ENCODE assay signal across 20 cellular contexts in the genomic region with DNA sequence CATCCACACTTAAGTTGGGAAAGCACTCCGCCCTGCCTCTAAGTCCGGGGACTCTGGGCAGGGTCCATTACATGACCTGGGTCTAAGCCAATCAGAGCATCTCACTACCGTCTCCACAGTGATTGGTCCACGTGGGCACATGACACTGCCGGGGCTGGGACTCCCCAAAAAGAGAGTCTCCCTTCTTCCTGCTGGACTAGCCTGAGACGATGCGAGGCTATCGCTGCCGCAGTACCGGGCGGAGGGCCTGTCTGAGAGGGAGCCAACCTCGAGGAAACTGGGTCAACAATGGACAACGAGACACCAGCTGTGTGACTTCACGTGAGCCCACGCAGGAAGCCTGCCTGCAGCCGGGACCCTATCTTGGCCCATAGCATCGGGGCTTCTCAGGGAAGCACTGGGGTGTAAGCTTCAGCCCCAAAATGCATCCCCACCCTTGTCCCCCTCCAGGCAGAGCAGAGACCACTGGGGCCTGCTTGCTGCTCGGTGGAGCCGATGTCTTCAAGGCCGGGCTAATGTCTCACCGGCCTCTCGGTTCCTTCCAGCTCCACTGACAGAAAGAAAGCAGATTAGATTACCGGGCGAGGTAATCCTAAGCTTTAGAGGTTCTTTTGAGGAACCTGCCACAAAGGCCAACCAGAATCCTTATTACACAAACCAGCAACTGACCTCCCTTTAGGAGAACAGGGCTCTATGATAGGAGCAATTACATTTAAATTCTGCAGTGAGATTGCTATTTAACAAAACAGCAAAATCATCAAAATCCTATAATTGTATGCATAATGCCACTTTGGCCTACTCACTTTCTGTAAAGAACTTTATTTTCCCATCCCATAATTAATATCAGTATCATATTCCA. TPM values are rescaled to one million over a fixed set of nuclear protein-coding genes. Genes with fewer than 3 reads are reported as not detected.
A peak's percentile ranks its signal among the peaks of the same experiment; 100 is the strongest.
DNase-seq lines count a peak whose midpoint lies in the region; ATAC-seq and TF ChIP-seq lines count a peak whose summit lies in the region.
"Had no signal": no experiment of that assay in that cellular context is flagged by ENCODE, and none has a peak within 500 bp of the region (broad histone marks: within the 10 kb centered on the region; RNA-seq: fewer than 3 reads in every experiment).

No MANE protein-coding gene starts in this region.

- H2BK120ac ChIP-seq in neuronal stem cell (ENCODE audit: low read depth, low read length): no peak overlapping the region

- H3K9me3 ChIP-seq in esophagus muscularis mucosa: no peaks in the 10 kb centered on the region
- H3K9me3 ChIP-seq in neuronal stem cell (replicated peaks in 1 of 2; ENCODE audit: control insufficient read depth in 2 of 2, insufficient read depth in 1 of 2, low read depth in 1 of 2, low read length in 2 of 2): no peaks in the 10 kb centered on the region
- H3K9me3 ChIP-seq: BLaER1, SK-N-SH had no signal

- no peaks in the 10 kb centered on the region for H3K79me1 ChIP-seq in neuronal stem cell (ENCODE audit: low read depth, low read length)

- H3K27me3 Mint-ChIP-seq in activated CD8-positive, alpha-beta T cell treated with anti-CD3 and anti-CD28 coated beads, Interleukin-2, amount 10 ng/mL, durations not matched to agents 7 days and 5 days (ENCODE audit: low read depth): peaks cover 3% of the 10 kb centered on the region
- H3K27me3 Mint-ChIP-seq in activated CD8-positive, alpha-beta T cell treated with anti-CD3 and anti-CD28 coated beads for 36 hours: no peaks in the 10 kb centered on the region

- H2BK15ac ChIP-seq in neuronal stem cell (ENCODE audit: low read length): no peak overlapping the region

- H3K9ac ChIP-seq in neuronal stem cell (ENCODE audit: low read depth, low read length, poor library complexity): peak overlapping the region; percentile 25
- H3K9ac ChIP-seq: BLaER1, SK-N-SH had no signal

- no peak for TF ChIP-seq POLR2A in esophagus muscularis mucosa (IDR thresholded peaks at IDR 0.05; ENCODE audit: low read depth)

- no peaks in the 10 kb centered on the region for H3K27me3 ChIP-seq in esophagus muscularis mucosa
- no peaks in the 10 kb centered on the region for H3K27me3 ChIP-seq in neuronal stem cell (ENCODE audit: control insufficient read depth in 3 of 3, insufficient read depth in 3 of 3, low read depth in 1 of 3, low read length in 3 of 3)
- H3K27me3 ChIP-seq: BLaER1 had no signal

- H2AFZ ChIP-seq in neuronal stem cell (ENCODE audit: low read length): no peak overlapping the region

- H3K18ac ChIP-seq in neuronal stem cell (ENCODE audit: low read length): no peak overlapping the region

- H3K4me2 ChIP-seq in neuronal stem cell (ENCODE audit: insufficient read depth, low read length, poor library complexity, severe bottlenecking): no peak overlapping the region
- H3K4me2 ChIP-seq: BLaER1, SK-N-SH had no signal

- H3K4me3 Mint-ChIP-seq in activated CD8-positive, alpha-beta T cell treated with anti-CD3 and anti-CD28 coated beads, Interleukin-2, amount 10 ng/mL, durations not matched to agents 7 days and 5 days: no peak overlapping the region
- H3K4me3 Mint-ChIP-seq in activated CD8-positive, alpha-beta T cell treated with anti-CD3 and anti-CD28 coated beads for 36 hours: no peak overlapping the region
- H3K4me3 Mint-ChIP-seq: CD8-positive, alpha-beta memory T cell; IgD-negative memory B cell had no signal

- no peak overlapping the region for H4K91ac ChIP-seq in neuronal stem cell (ENCODE audit: low read depth, low read length, poor library complexity)

- H2BK5ac ChIP-seq in neuronal stem cell (ENCODE audit: low read length): no peak overlapping the region

- H3K23ac ChIP-seq in neuronal stem cell (ENCODE audit: low read depth, low read length, poor library complexity): no peak overlapping the region

- POLR2A ChIA-PET in activated CD8-positive, alpha-beta T cell treated with anti-CD3 and anti-CD28 coated beads, Interleukin-2, amount 10 ng/mL, durations not matched to agents 7 days and 5 days (lab: Charles Lee): no interaction called here
- POLR2A ChIA-PET in activated CD8-positive, alpha-beta T cell treated with anti-CD3 and anti-CD28 coated beads for 36 hours (lab: Charles Lee): no interaction called here

- H3K14ac ChIP-seq in neuronal stem cell (ENCODE audit: low read length): no peak overlapping the region

- H2BK12ac ChIP-seq in neuronal stem cell (ENCODE audit: low read length): no peak overlapping the region

- H3K9me3 Mint-ChIP-seq in activated CD8-positive, alpha-beta T cell treated with anti-CD3 and anti-CD28 coated beads, Interleukin-2, amount 10 ng/mL, durations not matched to agents 7 days and 5 days (ENCODE audit: insufficient read depth): no peaks in the 10 kb centered on the region
- no peaks in the 10 kb centered on the region for H3K9me3 Mint-ChIP-seq in activated CD8-positive, alpha-beta T cell treated with anti-CD3 and anti-CD28 coated beads for 36 hours
- H3K9me3 Mint-ChIP-seq: CD8-positive, alpha-beta memory T cell had no signal

- H3K4me1 ChIP-seq in esophagus muscularis mucosa (peaks cover 0 to 9% (median 9%) of the 10 kb centered on the region in 4 donors), neuronal stem cell (ENCODE audit: control insufficient read depth in 2 of 2, insufficient read depth in 1 of 2, low read depth in 1 of 2, low read length in 2 of 2) (peaks cover 5 to 7% of the 10 kb centered on the region in 2 donors)

- H3K4me3 ChIP-seq in esophagus muscularis mucosa (no peak overlapping the region), neuronal stem cell (ENCODE audit: low read length in 2 of 2) (peak overlapping the region in 1 of 2 donors; percentile 37)
- H3K4me3 ChIP-seq: BLaER1 had no signal

- ATAC-seq in activated CD8-positive, alpha-beta T cell treated with anti-CD3 and anti-CD28 coated beads, Interleukin-2, amount 10 ng/mL, durations not matched to agents 7 days and 5 days: no peak
- ATAC-seq in activated CD8-positive, alpha-beta T cell treated with anti-CD3 and anti-CD28 coated beads for 36 hours: no peak
- ATAC-seq in HG02588 (IDR thresholded peaks at IDR 0.05; ENCODE audit: unreplicated experiment): no peak
- ATAC-seq in GM18520 (IDR thresholded peaks at IDR 0.05; ENCODE audit: unreplicated experiment): no peak
- ATAC-seq: HCT116 had no signal

- WGBS in esophagus muscularis mucosa: 91% methylated on average over 19 of the region's 24 CpGs
- WGBS in neuronal stem cell (ENCODE audit: extremely low coverage in 2 of 2, insufficient read length in 2 of 2, insufficient replicate concordance in 1 of 2), 2 donors: no CpG with 5 or more reads among the region's 24 CpGs

- no peak for TF ChIP-seq EP300 in esophagus muscularis mucosa (IDR thresholded peaks at IDR 0.05)

- CTCF ChIA-PET in activated CD8-positive, alpha-beta T cell treated with anti-CD3 and anti-CD28 coated beads, Interleukin-2, amount 10 ng/mL, durations not matched to agents 7 days and 5 days (lab: Charles Lee): interaction anchor here (0.7 kb wide), 1 partner anchor 15 kb away, joined by 3 read pairs; no protein-coding TSS in a partner anchor
- CTCF ChIA-PET in activated CD8-positive, alpha-beta T cell treated with anti-CD3 and anti-CD28 coated beads for 36 hours (lab: Charles Lee): interaction anchor here (1.0 kb wide), 1 partner anchor 13 kb away, joined by 3 read pairs; no protein-coding TSS in a partner anchor

- H3K36me3 Mint-ChIP-seq in activated CD8-positive, alpha-beta T cell treated with anti-CD3 and anti-CD28 coated beads, Interleukin-2, amount 10 ng/mL, durations not matched to agents 7 days and 5 days (ENCODE audit: low read depth): no peaks in the 10 kb centered on the region
- no peaks in the 10 kb centered on the region for H3K36me3 Mint-ChIP-seq in activated CD8-positive, alpha-beta T cell treated with anti-CD3 and anti-CD28 coated beads for 36 hours (ENCODE audit: low read depth)
- H3K36me3 Mint-ChIP-seq: CD8-positive, alpha-beta memory T cell; IgD-negative memory B cell had no signal

- H3K4me1 Mint-ChIP-seq in activated CD8-positive, alpha-beta T cell treated with anti-CD3 and anti-CD28 coated beads, Interleukin-2, amount 10 ng/mL, durations not matched to agents 7 days and 5 days (ENCODE audit: low read depth): no peaks in the 10 kb centered on the region
- H3K4me1 Mint-ChIP-seq in activated CD8-positive, alpha-beta T cell treated with anti-CD3 and anti-CD28 coated beads for 36 hours (ENCODE audit: low read depth): peaks cover under 1% of the 10 kb centered on the region
- H3K4me1 Mint-ChIP-seq: CD8-positive, alpha-beta memory T cell had no signal

- no peak overlapping the region for H3K4ac ChIP-seq in neuronal stem cell (ENCODE audit: low read length)

- no peak overlapping the region for H3K27ac Mint-ChIP-seq in activated CD8-positive, alpha-beta T cell treated with anti-CD3 and anti-CD28 coated beads, Interleukin-2, amount 10 ng/mL, durations not matched to agents 7 days and 5 days
- no peak overlapping the region for H3K27ac Mint-ChIP-seq in activated CD8-positive, alpha-beta T cell treated with anti-CD3 and anti-CD28 coated beads for 36 hours

- H4K8ac ChIP-seq in neuronal stem cell (ENCODE audit: low read depth, low read length): no peak overlapping the region

- TF ChIP-seq CTCF in activated CD8-positive, alpha-beta T cell treated with anti-CD3 and anti-CD28 coated beads for 36 hours (IDR thresholded peaks at IDR 0.05): no peak
- no peak for TF ChIP-seq CTCF in esophagus muscularis mucosa (IDR thresholded peaks at IDR 0.05)

- H3K27ac ChIP-seq in esophagus muscularis mucosa (replicated peaks in 1 of 4) (no peak overlapping the region), neuronal stem cell (replicated peaks; ENCODE audit: low read length) (no peak overlapping the region)
- H3K27ac ChIP-seq: BLaER1 had no signal

- intact Hi-C loops in activated CD8-positive, alpha-beta T cell treated with anti-CD3 and anti-CD28 coated beads for 36 hours (cut with micrococcal nuclease): no loop called here
- intact Hi-C loops in esophagus muscularis mucosa (cut with DNase I): loop anchor here (5.0 kb wide), 1 partner anchor 552 kb away; no protein-coding TSS in a partner anchor

- H3K36me3 ChIP-seq in esophagus muscularis mucosa (no peaks in the 10 kb centered on the region), neuronal stem cell (replicated peaks in 1 of 2; ENCODE audit: control insufficient read depth in 2 of 2, insufficient read depth in 2 of 2, low read length in 2 of 2) (no peaks in the 10 kb centered on the region)
- H3K36me3 ChIP-seq: BLaER1 had no signal

- peak overlapping the region; percentile 8 for H2AK5ac ChIP-seq in neuronal stem cell (ENCODE audit: low read depth, low read length)

- peak; percentile 15 for DNase-seq in activated CD8-positive, alpha-beta T cell treated with anti-CD3 and anti-CD28 coated beads, Interleukin-2, amount 10 ng/mL, durations not matched to agents 7 days and 5 days
- no peak for DNase-seq in activated CD8-positive, alpha-beta T cell treated with anti-CD3 and anti-CD28 coated beads for 36 hours
- DNase-seq in NCI-H524 treated with DMSO at 0.1 percent for 48 hours (lab: John Stamatoyannopoulos, UW) (peak; percentile 13), esophagus muscularis mucosa (ENCODE audit: extremely low spot score) (peak; percentile 75), neuronal stem cell (ENCODE audit: low spot score) (no peak)
- DNase-seq: CD8-positive, alpha-beta memory T cell; DMS79; GOT3; MM.1S; NCI-H1092 treated with DMSO at 0.1 percent for 48 hours; NCI-H2081; NCI-H526; OCI-M1; SHP77 treated with DMSO at 0.1 percent for 48 hours; SK-N-SH had no signal

RNA-seq across cellular contexts. Expression of a gene that starts 21.3 kb away (rescaled TPM):
- 10 to 100 TPM; 39.5 to 42.2 TPM for total RNA-seq in activated CD8-positive, alpha-beta T cell treated with anti-CD3 and anti-CD28 coated beads, Interleukin-2, amount 10 ng/mL, durations not matched to agents 7 days and 5 days
- total RNA-seq in activated CD8-positive, alpha-beta T cell treated with anti-CD3 and anti-CD28 coated beads for 36 hours: 10 to 100 TPM; 51.5 to 54.2 TPM
- 10 to 100 TPM; 69.4 to 96.0 (median 82.8) TPM for total RNA-seq in esophagus muscularis mucosa
- 48.8 TPM for polyA plus RNA-seq in neuronal stem cell (2013, experiment 1 of 2)
- 50.0 TPM for polyA plus RNA-seq in neuronal stem cell (2013, experiment 2 of 2)

Comparison
In these comparisons a context has a peak if more than half of its experiments do, and no peak if none do; other contexts are left out.
1. DNase-seq: peak in activated CD8-positive, alpha-beta T cell treated with anti-CD3 and anti-CD28 coated beads, Interleukin-2, amount 10 ng/mL, durations not matched to agents 7 days and 5 days (single experiment), NCI-H524 treated with DMSO at 0.1 percent for 48 hours (single experiment) and esophagus muscularis mucosa (single experiment); none in activated CD8-positive, alpha-beta T cell treated with anti-CD3 and anti-CD28 coated beads for 36 hours (single experiment) and neuronal stem cell (single experiment).